In the genomic region with DNA sequence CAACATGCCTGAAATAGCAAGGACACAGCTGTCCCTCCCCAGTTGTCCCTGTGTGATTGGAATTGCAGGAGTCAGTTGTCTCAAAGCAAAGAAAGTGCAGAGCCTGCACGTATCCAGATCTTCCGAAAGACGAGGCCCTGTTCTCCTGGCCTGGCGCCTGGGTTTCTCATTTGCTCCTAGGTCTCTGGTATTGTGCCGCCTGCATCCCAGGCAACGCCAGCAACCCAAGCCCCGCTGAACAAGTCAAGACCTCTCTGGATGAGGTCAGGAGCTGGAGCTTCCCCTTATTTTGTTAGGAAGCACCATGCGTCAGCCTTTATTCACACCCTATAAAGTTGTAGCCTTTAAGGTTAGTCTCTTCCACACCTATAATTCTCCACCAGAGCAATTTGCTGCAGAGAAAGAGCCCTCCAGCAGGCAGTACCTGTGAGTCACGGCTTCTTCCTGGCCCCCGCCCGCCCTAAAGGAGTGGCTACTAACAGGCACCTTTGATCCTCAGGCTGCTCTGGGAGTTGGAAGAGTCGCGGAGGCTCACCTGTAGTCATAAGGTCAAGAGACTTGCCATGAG, we compare ENCODE assay signal across 9 cellular contexts.
A peak's percentile ranks its signal among the peaks of the same experiment; 100 is the strongest.
DNase-seq lines count a peak whose midpoint lies in the region; ATAC-seq, FAIRE-seq and TF ChIP-seq lines count a peak whose summit lies in the region.
"Had no signal": no experiment of that assay in that cellular context is flagged by ENCODE, and none has a peak within 500 bp of the region (broad histone marks: within the 10 kb centered on the region; RNA-seq: fewer than 3 reads in every experiment).

No MANE protein-coding gene starts in this region.

- H3K4me2 ChIP-seq in keratinocyte (ENCODE audit: control insufficient read depth, extremely low read depth, insufficient read depth, low read depth, low read length) = peak overlapping the region; percentile 92

- intact Hi-C loops in body of pancreas (cut with DNase I) = no loop called here

- H3K36me3 ChIP-seq in H7 (replicated peaks; ENCODE audit: control insufficient read depth, insufficient read depth, low read length) (no peaks in the 10 kb centered on the region), body of pancreas (replicated peaks in 1 of 2; ENCODE audit: insufficient read depth in 1 of 2, low read depth in 2 of 2) (no peaks in the 10 kb centered on the region), keratinocyte (ENCODE audit: control insufficient read depth in 2 of 2, extremely low read depth in 1 of 2, insufficient read depth in 2 of 2, low read length in 2 of 2) (no peaks in the 10 kb centered on the region), skeletal muscle tissue (ENCODE audit: control insufficient read depth in 3 of 3, insufficient read depth in 3 of 3, low read length in 3 of 3) (no peaks in the 10 kb centered on the region)

- H3K79me2 ChIP-seq in keratinocyte (ENCODE audit: control insufficient read depth, insufficient read depth, low read length) = no peaks in the 10 kb centered on the region

- DNase-seq in H7 = peak; percentile 39
- no peak for DNase-seq in body of pancreas
- peak; percentile 99 for DNase-seq in keratinocyte (ENCODE audit: low read depth, low spot score)
- no peak for DNase-seq in SIG-M5 treated with dmso at 0.1 percent for 504 hours (lab: John Stamatoyannopoulos, UW; ENCODE audit: unreplicated experiment)
- DNase-seq in central memory CD4-positive, alpha-beta T cell = no peak

- TF ChIP-seq CTCF in body of pancreas (IDR thresholded peaks at IDR 0.05) (no peak), keratinocyte (optimal IDR thresholded peaks at IDR 0.05 in 1 of 3, IDR thresholded peaks at IDR 0.05 in 1 of 3, conservative IDR thresholded peaks at IDR 0.05 in 1 of 3; ENCODE audit: extremely low read depth in 1 of 3, insufficient read depth in 2 of 3, low read length in 3 of 3) (no peak)

- H2AFZ ChIP-seq in keratinocyte (ENCODE audit: control insufficient read depth, low read length) = no peak overlapping the region

- H3K27me3 ChIP-seq in H7 (ENCODE audit: control insufficient read depth, insufficient read depth, low read length) (no peaks in the 10 kb centered on the region), body of pancreas (no peaks in the 10 kb centered on the region), keratinocyte (ENCODE audit: control insufficient read depth, extremely low read depth, insufficient read depth, low read length) (no peaks in the 10 kb centered on the region), skeletal muscle tissue (ENCODE audit: control insufficient read depth in 3 of 3, insufficient read depth in 3 of 3, low read length in 3 of 3) (no peaks in the 10 kb centered on the region)

- TF ChIP-seq POLR2A in body of pancreas (IDR thresholded peaks at IDR 0.05) = no peak

- no peaks in the 10 kb centered on the region for H3K9me3 ChIP-seq in body of pancreas
- H3K9me3 ChIP-seq in keratinocyte (ENCODE audit: control insufficient read depth, low read depth, low read length) = no peaks in the 10 kb centered on the region
- H3K9me3 ChIP-seq in skeletal muscle tissue (ENCODE audit: control insufficient read depth in 3 of 3, low read length in 3 of 3) = no peaks in the 10 kb centered on the region

- 87% methylated on average over 13 of the region's 13 CpGs for WGBS in body of pancreas, 2 donors

- H3K9ac ChIP-seq in keratinocyte (ENCODE audit: control insufficient read depth, extremely low read depth, insufficient read depth, low read length) = peak overlapping the region; percentile 96
- H3K9ac ChIP-seq in skeletal muscle tissue (ENCODE audit: low read depth in 1 of 3, low read length in 3 of 3) = peak overlapping the region; percentile 69 to 86 (median 79)

- ATAC-seq in body of pancreas (no peak), HG03039 (IDR thresholded peaks at IDR 0.05; ENCODE audit: unreplicated experiment) (no peak), HG03139 (IDR thresholded peaks at IDR 0.05; ENCODE audit: unreplicated experiment) (no peak)

- peaks cover 19% of the 10 kb centered on the region for H3K4me1 ChIP-seq in body of pancreas
- peaks cover 29% of the 10 kb centered on the region for H3K4me1 ChIP-seq in keratinocyte (ENCODE audit: control insufficient read depth, extremely low read depth, insufficient read depth, low read length)
- peaks cover 25 to 32% (median 28%) of the 10 kb centered on the region in 3 donors for H3K4me1 ChIP-seq in skeletal muscle tissue (ENCODE audit: control insufficient read depth in 3 of 3, insufficient read depth in 3 of 3, low read length in 3 of 3)

- no peaks in the 10 kb centered on the region for H4K20me1 ChIP-seq in keratinocyte (ENCODE audit: control insufficient read depth, extremely low read depth, insufficient read depth, low read length)

- dilution Hi-C loops in keratinocyte (cut with MboI; ENCODE audit: extremely low pct_ligation_motif_present, low sequenced_read_pairs) = no loop called here

- FAIRE-seq in keratinocyte (lab: Jason Lieb, UNC) = peak; percentile 88

- H3K27ac ChIP-seq in body of pancreas (peak overlapping the region in 3 of 4 donors; percentile 75 to 83 (median 78)), keratinocyte (ENCODE audit: control insufficient read depth, insufficient read depth, low read length) (peak overlapping the region; percentile 98), skeletal muscle tissue (ENCODE audit: low read depth, low read length) (peak overlapping the region; percentile 99)
- H3K27ac ChIP-seq: HL-60 had no signal

- H3K9me1 ChIP-seq in keratinocyte (ENCODE audit: control insufficient read depth, extremely low read depth, insufficient read depth, low read length) = no peaks in the 10 kb centered on the region

- H3K4me3 ChIP-seq in H7 (ENCODE audit: insufficient read depth, low read depth, low read length) (no peak overlapping the region), body of pancreas (no peak overlapping the region), keratinocyte (ENCODE audit: control insufficient read depth in 2 of 3, extremely low read depth in 1 of 3, insufficient read depth in 2 of 3, low read depth in 1 of 3, low read length in 3 of 3) (peak overlapping the region in 2 of 3 experiments; percentile 4 to 50), skeletal muscle tissue (ENCODE audit: low read length in 3 of 3) (peak overlapping the region; percentile 41 to 45 (median 44))

Comparison
In these comparisons a context has a peak if more than half of its experiments do, and no peak if none do; other contexts are left out.
1. DNase-seq: peak in H7 (single experiment) and keratinocyte (single experiment); none in body of pancreas (0 of 4), SIG-M5 treated with dmso at 0.1 percent for 504 hours (single experiment) and central memory CD4-positive, alpha-beta T cell (single experiment).
2. H3K4me3 ChIP-seq: peak in keratinocyte (2 of 3) and skeletal muscle tissue (3 of 3); none in H7 (single experiment) and body of pancreas (0 of 2).
3. Peak in every context shown above with its lines, with median percentiles within 50 percentile points of each other: H3K27ac ChIP-seq.